ENCODE assay signal across 20 cellular contexts in the genomic region with DNA sequence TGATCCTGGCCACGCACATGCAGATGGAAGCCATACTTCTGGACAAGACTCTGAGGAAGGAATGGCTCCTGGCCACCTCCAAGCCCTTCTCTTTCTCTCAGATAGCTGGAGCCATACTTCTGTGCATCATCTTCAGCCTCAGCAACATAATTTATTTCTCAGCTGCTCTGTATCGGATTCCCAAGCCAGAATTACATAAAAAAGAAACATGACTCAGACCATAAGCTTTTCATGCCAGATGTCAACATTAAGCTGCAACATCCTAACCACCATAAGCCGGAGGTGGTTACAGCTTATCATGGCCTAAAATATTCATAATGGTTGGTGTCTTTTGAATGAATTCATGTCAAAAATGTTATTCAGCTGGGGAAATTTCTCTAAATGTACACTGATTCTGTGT. TPM values are rescaled to one million over a fixed set of nuclear protein-coding genes. Genes with fewer than 3 reads are reported as not detected.
A peak's percentile ranks its signal among the peaks of the same experiment; 100 is the strongest.
DNase-seq lines count a peak whose midpoint lies in the region; FAIRE-seq and TF ChIP-seq lines count a peak whose summit lies in the region.
"Had no signal": no experiment of that assay in that cellular context is flagged by ENCODE, and none has a peak within 500 bp of the region (broad histone marks: within the 10 kb centered on the region; RNA-seq: fewer than 3 reads in every experiment).

No MANE protein-coding gene starts in this region.

- 37% methylated on average over 3 of the region's 3 CpGs for WGBS in mesenchymal stem cell

- FAIRE-seq in HTR-8/SVneo (lab: Jason Lieb, UNC) = peak; percentile 95
- FAIRE-seq: colon, H1 had no signal

- intact Hi-C loops in vagina (cut with DNase I) = no loop called here

- H3K23ac ChIP-seq in mesenchymal stem cell (ENCODE audit: low read length in 2 of 2) = no peak overlapping the region

- no peak overlapping the region for H2AK5ac ChIP-seq in mesenchymal stem cell (ENCODE audit: low read length, severe bottlenecking)

- TF ChIP-seq POLR2A in vagina (IDR thresholded peaks at IDR 0.05) = no peak

- H3K4me2 ChIP-seq in mesenchymal stem cell (ENCODE audit: low read length, poor library complexity, severe bottlenecking) = no peak overlapping the region

- no peak overlapping the region for H3K4ac ChIP-seq in mesenchymal stem cell (ENCODE audit: low read depth in 1 of 2, low read length in 2 of 2)

- no peak overlapping the region for H2BK120ac ChIP-seq in mesenchymal stem cell (ENCODE audit: low read depth, low read length)

- no peak overlapping the region for H2BK12ac ChIP-seq in mesenchymal stem cell (ENCODE audit: low read length in 2 of 2)

- peaks cover 14% of the 10 kb centered on the region for H3K79me1 ChIP-seq in mesenchymal stem cell (replicated peaks; ENCODE audit: low read length, poor library complexity, severe bottlenecking)

- TF ChIP-seq CTCF in brain (conservative IDR thresholded peaks at IDR 0.05) (no peak), vagina (IDR thresholded peaks at IDR 0.05) (no peak)

- no peak overlapping the region for H3K18ac ChIP-seq in mesenchymal stem cell (ENCODE audit: low read depth in 1 of 2, low read length in 2 of 2)

- no peak overlapping the region for H3K4me3 Mint-ChIP-seq in brain
- H3K4me3 Mint-ChIP-seq: activated CD4-positive, alpha-beta memory T cell treated with anti-CD3 and anti-CD28 coated beads for 36 hours; CD14-positive monocyte; IgD-negative memory B cell; stimulated activated effector memory CD8-positive, alpha-beta T cell treated with anti-CD3 and anti-CD28 coated beads, Interleukin-12 subunit alpha, Interleukin-12 subunit beta, amount 100 ng/mL, for 72 hours; T-helper 2 cell treated with Interferon-gamma antibody and Interleukin-4, amounts not matched to agents 5 μg/mL and 100 μg/mL, for 36 hours had no signal

- DNase-seq in AG08396 (ENCODE audit: low spot score) = peak; percentile 62
- DNase-seq in HTR-8/SVneo (ENCODE audit: insufficient read length, low spot score) = peak; percentile 74
- DNase-seq in mesenchymal stem cell = peak; percentile 81
- no peak for DNase-seq in SKM-1 (lab: John Stamatoyannopoulos, UW; ENCODE audit: unreplicated experiment)
- no peak for DNase-seq in vagina (ENCODE audit: extremely low spot score in 2 of 2)
- DNase-seq in HUDEP-2 (lab: John Stamatoyannopoulos, UW; ENCODE audit: unreplicated experiment in 76 of 76) = no peak
- DNase-seq in NCI-H2029 treated with DMSO at 0.1 percent for 48 hours (lab: John Stamatoyannopoulos, UW) = no peak
- DNase-seq: activated CD4-positive, alpha-beta memory T cell treated with anti-CD3 and anti-CD28 coated beads for 36 hours; activated gamma-delta T cell treated with Interleukin-2 at 50 U/mL for 16 hours; left colon; NCI-H187; stimulated activated CD4-positive, alpha-beta T cell treated with anti-CD3 and anti-CD28 coated beads, Interleukin-1b, Interleukin-23, amount 100 ng/mL, for 48 hours had no signal

- H3K27ac ChIP-seq in mesenchymal stem cell (ENCODE audit: low read length, poor library complexity, severe bottlenecking) (no peak overlapping the region), vagina (no peak overlapping the region)
- H3K27ac ChIP-seq: neutrophil had no signal

- H3K14ac ChIP-seq in mesenchymal stem cell (ENCODE audit: low read length in 2 of 2) = no peak overlapping the region

- H3K36me3 ChIP-seq in mesenchymal stem cell (ENCODE audit: control insufficient read depth in 1 of 2, insufficient read depth in 2 of 2, low read depth in 1 of 2, low read length in 2 of 2) (no peaks in the 10 kb centered on the region), vagina (no peaks in the 10 kb centered on the region)
- H3K36me3 ChIP-seq: neutrophil had no signal

- peaks cover 0 to 3% (median 0%) of the 10 kb centered on the region in 5 experiments for H3K9me3 Mint-ChIP-seq in brain
- H3K9me3 Mint-ChIP-seq: activated CD4-positive, alpha-beta memory T cell treated with anti-CD3 and anti-CD28 coated beads for 36 hours; CD14-positive monocyte; IgD-negative memory B cell; stimulated activated effector memory CD8-positive, alpha-beta T cell treated with anti-CD3 and anti-CD28 coated beads, Interleukin-12 subunit alpha, Interleukin-12 subunit beta, amount 100 ng/mL, for 72 hours; T-helper 2 cell treated with Interferon-gamma antibody and Interleukin-4, amounts not matched to agents 5 μg/mL and 100 μg/mL, for 36 hours had no signal

- no peaks in the 10 kb centered on the region for H3K9me3 ChIP-seq in mesenchymal stem cell (ENCODE audit: control insufficient read depth, low read length)
- no peaks in the 10 kb centered on the region for H3K9me3 ChIP-seq in vagina
- H3K9me3 ChIP-seq: neutrophil had no signal

- peaks cover 21% of the 10 kb centered on the region for H3K4me1 Mint-ChIP-seq in brain
- H3K4me1 Mint-ChIP-seq: IgD-negative memory B cell had no signal

- H2BK5ac ChIP-seq in mesenchymal stem cell (ENCODE audit: low read depth, low read length, poor library complexity, severe bottlenecking) = no peak overlapping the region

- H3K9ac ChIP-seq in mesenchymal stem cell (ENCODE audit: low read length) = no peak overlapping the region

- peak overlapping the region in 3 of 5 experiments; percentile 31 to 91 (median 64) for H3K27ac Mint-ChIP-seq in brain
- H3K27ac Mint-ChIP-seq: activated CD4-positive, alpha-beta memory T cell treated with anti-CD3 and anti-CD28 coated beads for 36 hours; CD14-positive monocyte; IgD-negative memory B cell; stimulated activated effector memory CD8-positive, alpha-beta T cell treated with anti-CD3 and anti-CD28 coated beads, Interleukin-12 subunit alpha, Interleukin-12 subunit beta, amount 100 ng/mL, for 72 hours; T-helper 2 cell treated with Interferon-gamma antibody and Interleukin-4, amounts not matched to agents 5 μg/mL and 100 μg/mL, for 36 hours had no signal

- H3K4me3 ChIP-seq in mesenchymal stem cell (ENCODE audit: insufficient read depth in 1 of 2, low read depth in 1 of 2, low read length in 2 of 2) = no peak overlapping the region
- H3K4me3 ChIP-seq in vagina = no peak overlapping the region

- no peak overlapping the region for H4K91ac ChIP-seq in mesenchymal stem cell (ENCODE audit: low read length)

- no peak overlapping the region for H2AFZ ChIP-seq in mesenchymal stem cell (ENCODE audit: low read depth, low read length)

- H3K27me3 ChIP-seq in mesenchymal stem cell (ENCODE audit: control insufficient read depth in 1 of 2, insufficient read depth in 1 of 2, low read length in 2 of 2) = no peaks in the 10 kb centered on the region
- no peaks in the 10 kb centered on the region for H3K27me3 ChIP-seq in vagina
- H3K27me3 ChIP-seq: neutrophil had no signal

- H4K8ac ChIP-seq in mesenchymal stem cell (ENCODE audit: low read length) = no peak overlapping the region

- peaks cover 3% of the 10 kb centered on the region for H3K27me3 Mint-ChIP-seq in brain

- peaks cover under 1% of the 10 kb centered on the region for H3K4me1 ChIP-seq in mesenchymal stem cell (ENCODE audit: control insufficient read depth, insufficient read depth, low read depth, low read length)
- H3K4me1 ChIP-seq in vagina = no peaks in the 10 kb centered on the region

- no peak overlapping the region for H2BK15ac ChIP-seq in mesenchymal stem cell (ENCODE audit: low read depth, poor library complexity, severe bottlenecking)

- no peaks in the 10 kb centered on the region for H3K36me3 Mint-ChIP-seq in brain
- H3K36me3 Mint-ChIP-seq: activated CD4-positive, alpha-beta memory T cell treated with anti-CD3 and anti-CD28 coated beads for 36 hours; CD14-positive monocyte; IgD-negative memory B cell; stimulated activated effector memory CD8-positive, alpha-beta T cell treated with anti-CD3 and anti-CD28 coated beads, Interleukin-12 subunit alpha, Interleukin-12 subunit beta, amount 100 ng/mL, for 72 hours had no signal

RNA-seq across cellular contexts. Expression of a gene that starts 10.5 kb away (rescaled TPM):
- polyA plus RNA-seq in brain (ENCODE audit: insufficient read depth, low read depth, low replicate concordance) = 10.9 TPM
- polyA plus RNA-seq in mesenchymal stem cell (2013, experiment 1 of 2) = 6.7 TPM
- polyA plus RNA-seq in mesenchymal stem cell (2013, experiment 2 of 2) = 6.7 TPM
- 7.4 TPM for total RNA-seq in vagina

RNA-seq across cellular contexts. Expression of a gene that starts 49.0 kb away (rescaled TPM):
- polyA plus RNA-seq in brain (ENCODE audit: insufficient read depth, low read depth, low replicate concordance) = 2,442 TPM
- 3,158 TPM for polyA plus RNA-seq in mesenchymal stem cell (2013, experiment 1 of 2)
- 2,769 TPM for polyA plus RNA-seq in mesenchymal stem cell (2013, experiment 2 of 2)
- total RNA-seq in vagina = 1,258 TPM

Comparison
In these comparisons a context has a peak if more than half of its experiments do, and no peak if none do; other contexts are left out.
1. DNase-seq: peak in AG08396 (single experiment), HTR-8/SVneo (single experiment) and mesenchymal stem cell (single experiment); none in SKM-1 (single experiment), vagina (0 of 2), HUDEP-2 (0 of 76) and NCI-H2029 treated with DMSO at 0.1 percent for 48 hours (single experiment).